Comparison of ENCODE assay signal across 9 cellular contexts in the genomic region with DNA sequence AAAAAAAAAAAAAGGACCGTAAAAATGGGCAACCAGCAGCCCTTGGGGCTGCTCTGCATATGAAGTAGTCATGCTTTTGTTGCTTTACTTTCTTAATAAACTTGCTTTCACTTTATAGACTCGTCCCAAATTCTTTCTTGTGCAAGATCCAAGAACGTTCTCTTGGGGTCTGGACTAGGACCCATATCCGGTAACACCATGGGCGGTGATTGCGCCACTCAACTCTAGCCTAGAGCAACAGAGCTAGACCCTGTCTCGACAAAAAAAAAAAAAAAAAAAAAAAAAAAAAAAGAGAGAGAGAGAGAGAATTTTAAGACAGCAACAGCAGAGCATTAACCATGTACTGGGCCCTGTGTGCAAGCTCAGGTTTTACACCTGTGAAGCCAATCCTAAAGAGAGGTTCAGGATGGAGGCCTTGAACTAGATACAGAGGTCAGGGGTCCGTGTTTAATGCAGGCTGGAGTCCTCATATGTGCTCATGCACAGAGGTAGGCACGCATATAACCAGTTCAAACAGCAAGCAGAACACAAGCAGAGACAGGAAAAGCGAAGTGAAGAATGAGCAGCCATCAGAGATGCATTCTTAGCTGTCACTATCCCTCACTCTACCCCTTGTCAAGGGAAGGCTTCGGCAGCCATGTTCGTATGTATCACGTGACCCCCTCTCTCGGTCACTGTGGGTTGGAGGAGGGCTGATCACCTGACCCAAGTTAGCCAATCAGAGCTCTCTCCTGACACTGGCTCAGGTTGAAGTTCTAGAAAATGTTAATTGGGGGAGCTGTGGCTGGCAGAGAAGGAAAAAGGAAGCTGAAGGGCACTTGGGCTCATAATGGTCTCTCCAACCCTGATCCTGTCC. TPM values are rescaled to one million over a fixed set of nuclear protein-coding genes. Genes with fewer than 3 reads are reported as not detected.
DNase-seq lines count a peak whose midpoint lies in the region; TF ChIP-seq lines count a peak whose summit lies in the region.
"Had no signal": no experiment of that assay in that cellular context is flagged by ENCODE, and none has a peak within 500 bp of the region (broad histone marks: within the 10 kb centered on the region; RNA-seq: fewer than 3 reads in every experiment).

No MANE protein-coding gene starts in this region.

- no peak overlapping the region for H3K4me3 ChIP-seq in tibial nerve

- TF ChIP-seq EP300 in tibial nerve (IDR thresholded peaks at IDR 0.05), result peak in 1 of 2 donors; percentile 9

- no peak for TF ChIP-seq POLR2A in tibial nerve (IDR thresholded peaks at IDR 0.05)

- peak in 2 of 3 donors; percentile 15 to 26 for DNase-seq in stimulated activated CD4-positive, alpha-beta T cell treated with anti-CD3 and anti-CD28 coated beads, Interleukin-12 subunit alpha, Interleukin-12 subunit beta, amount 100 ng/mL, for 48 hours (ENCODE audit: low read depth in 2 of 3, low spot score in 1 of 3)
- DNase-seq in stimulated activated CD4-positive, alpha-beta T cell treated with anti-CD3 and anti-CD28 coated beads, Interleukin-12 subunit alpha, Interleukin-12 subunit beta, amount 100 ng/mL, for 4 hours, result no peak
- peak; percentile 93 for DNase-seq in OCI-M1 (lab: John Stamatoyannopoulos, UW)
- DNase-seq in germinal center (ENCODE audit: low spot score), result peak; percentile 47
- peak; percentile 25 to 47 for DNase-seq in tibial nerve (ENCODE audit: low spot score in 2 of 2)
- DNase-seq in KG1 (lab: John Stamatoyannopoulos, UW), result no peak
- no peak for DNase-seq in NCI-H2107 (lab: John Stamatoyannopoulos, UW)
- no peak for DNase-seq in Ammon's horn (ENCODE audit: low spot score)

- WGBS in tibial nerve, 2 donors, result 77 to 80% methylated on average over 14 of the region's 14 CpGs

- no peak overlapping the region for H3K27ac ChIP-seq in tibial nerve

- no peaks in the 10 kb centered on the region for H3K36me3 ChIP-seq in tibial nerve

- H3K9me3 ChIP-seq in tibial nerve, result no peaks in the 10 kb centered on the region

- no peak for TF ChIP-seq CTCF in tibial nerve (IDR thresholded peaks at IDR 0.05)

- H3K27me3 ChIP-seq in tibial nerve, result no peaks in the 10 kb centered on the region

- no peaks in the 10 kb centered on the region for H3K4me1 ChIP-seq in tibial nerve

RNA-seq across cellular contexts. Expression of a gene that starts 16.7 kb away (rescaled TPM):
- total RNA-seq in tibial nerve, result 1 to 10 TPM in 1 of 4 donors, under 1 TPM in 2, not detected in 1; 0.20 to 2.4 (median 0.66) TPM

RNA-seq across cellular contexts. Expression of a gene that starts 31.2 kb away (rescaled TPM):
- total RNA-seq in tibial nerve, result not detected
- total RNA-seq: T-cell had no signal

RNA-seq across cellular contexts. Expression of a gene that starts 48.1 kb away (rescaled TPM):
- total RNA-seq in tibial nerve, result 100 to 1,000 TPM in 1 of 4 donors, 10 to 100 TPM in 3; 82.5 to 135 (median 90.2) TPM

RNA-seq across cellular contexts. Expression of a gene that starts 50.4 kb away (rescaled TPM):
- total RNA-seq in tibial nerve, result 10 to 100 TPM; 15.9 to 30.8 (median 24.4) TPM

Comparison
In these comparisons a context has a peak if more than half of its experiments do, and no peak if none do; other contexts are left out.
1. DNase-seq: peak in stimulated activated CD4-positive, alpha-beta T cell treated with anti-CD3 and anti-CD28 coated beads, Interleukin-12 subunit alpha, Interleukin-12 subunit beta, amount 100 ng/mL, for 48 hours (2 of 3), OCI-M1 (single experiment), germinal center (single experiment) and tibial nerve (2 of 2); none in stimulated activated CD4-positive, alpha-beta T cell treated with anti-CD3 and anti-CD28 coated beads, Interleukin-12 subunit alpha, Interleukin-12 subunit beta, amount 100 ng/mL, for 4 hours (single experiment), KG1 (single experiment), NCI-H2107 (single experiment) and Ammon's horn (single experiment).